In genomic region chr6:69164564-69165252, GRCh38 we compare ENCODE assay signal across 10 cellular contexts.
DNase-seq lines count a peak whose midpoint lies in the region; ATAC-seq and TF ChIP-seq lines count a peak whose summit lies in the region.
"Had no signal": no experiment of that assay in that cellular context is flagged by ENCODE, and none has a peak within 500 bp of the region (broad histone marks: within the 10 kb centered on the region; RNA-seq: fewer than 3 reads in every experiment).

No MANE protein-coding gene starts in this region.

- H3K36me3 ChIP-seq in BE2C (no peaks in the 10 kb centered on the region), Panc1 (ENCODE audit: control insufficient read depth, insufficient read depth, low read length) (no peaks in the 10 kb centered on the region), left ventricle myocardium inferior (no peaks in the 10 kb centered on the region), adrenal gland (replicated peaks in 1 of 2) (no peaks in the 10 kb centered on the region)

- TF ChIP-seq CTCF in BE2C (IDR thresholded peaks at IDR 0.05; ENCODE audit: low read depth, low read length) (peak; percentile 71), Panc1 (IDR thresholded peaks at IDR 0.05) (peak; percentile 21; the same call in 1 of the 2 replicates), left ventricle myocardium inferior (IDR thresholded peaks at IDR 0.05; ENCODE audit: borderline replicate concordance) (peak; percentile 44), adrenal gland (IDR thresholded peaks at IDR 0.05) (peak in 3 of 6 experiments; percentile 13 to 32 (median 28))

- H3K9me3 ChIP-seq in BE2C (no peaks in the 10 kb centered on the region), Panc1 (ENCODE audit: control insufficient read depth, insufficient read depth, low read depth, low read length) (0 out of 2 replicates have a peak, but pooled peaks cover 3% of the 10 kb centered on the region), left ventricle myocardium inferior (replicated peaks) (peaks cover 8% of the 10 kb centered on the region), adrenal gland (replicated peaks in 1 of 3) (no peaks in the 10 kb centered on the region)

- POLR2A ChIA-PET in Panc1 (lab: Charles Lee): no interaction called here

- peak; percentile 43 for ATAC-seq in HG03175 (IDR thresholded peaks at IDR 0.05; ENCODE audit: unreplicated experiment)
- ATAC-seq in Panc1: no peak
- ATAC-seq in sciatic nerve: no peak
- ATAC-seq: activated CD4-positive, CD25-positive, alpha-beta regulatory T cell treated with anti-CD3 and anti-CD28 coated beads, Interleukin-2, amount 50 U/mL, for 24 hours; HCT116 had no signal

- intact Hi-C loops in Panc1 (cut with micrococcal nuclease; ENCODE audit: unreplicated experiment) (no loop called here), left ventricle myocardium inferior (cut with micrococcal nuclease) (no loop called here), adrenal gland (cut with DNase I) (no loop called here), sciatic nerve (cut with DNase I) (no loop called here)

- CTCF ChIA-PET in Panc1 (lab: Charles Lee): no interaction called here

- no TSS peak for BruUV-seq in Panc1 (replicated peaks; lab: Mats Ljungman, UMichigan)

- 63 to 74% (median 68%) methylated on average over 4 of the region's 4 CpGs for WGBS in adrenal gland, 4 donors

- H3K27me3 ChIP-seq in BE2C: no peaks in the 10 kb centered on the region
- H3K27me3 ChIP-seq in Panc1 (ENCODE audit: control insufficient read depth, insufficient read depth, low read length): no peaks in the 10 kb centered on the region
- no peaks in the 10 kb centered on the region for H3K27me3 ChIP-seq in left ventricle myocardium inferior (ENCODE audit: low read depth)
- no peaks in the 10 kb centered on the region for H3K27me3 ChIP-seq in adrenal gland

- DNase-seq in BE2C (peak; percentile 85), Panc1 (ENCODE audit: low read depth, low spot score) (no peak), left ventricle myocardium inferior (no peak), adrenal gland (no peak), SKM-1 treated with dmso at 0.1 percent for 144 hours (lab: John Stamatoyannopoulos, UW; ENCODE audit: unreplicated experiment) (no peak), H4 (ENCODE audit: low spot score) (no peak), sciatic nerve (ENCODE audit: low spot score) (no peak)

- H3K27ac ChIP-seq in Panc1 (ENCODE audit: low read length): no peak overlapping the region
- H3K27ac ChIP-seq in left ventricle myocardium inferior (replicated peaks): no peak overlapping the region
- H3K27ac ChIP-seq in adrenal gland: no peak overlapping the region

- peaks cover 34% of the 10 kb centered on the region for H3K4me1 ChIP-seq in BE2C
- no peaks in the 10 kb centered on the region for H3K4me1 ChIP-seq in Panc1 (ENCODE audit: control insufficient read depth, insufficient read depth, low read length)
- peaks cover 12% of the 10 kb centered on the region for H3K4me1 ChIP-seq in left ventricle myocardium inferior
- no peaks in the 10 kb centered on the region for H3K4me1 ChIP-seq in adrenal gland (replicated peaks in 1 of 2)

- in situ Hi-C loops in Panc1 (cut with HindIII; ENCODE audit: low pct_unique_long_range_greater_than_20kb, low sequenced_read_pairs): no loop called here

- H3K4me3 ChIP-seq in BE2C (ENCODE audit: low read depth, low read length) (no peak overlapping the region), Panc1 (ENCODE audit: low read depth in 2 of 2, low read length in 2 of 2) (no peak overlapping the region), left ventricle myocardium inferior (no peak overlapping the region), adrenal gland (no peak overlapping the region)

- no peak for TF ChIP-seq POLR2A in adrenal gland (IDR thresholded peaks at IDR 0.05)
